ENCODE assay signal across 10 cellular contexts in genomic region chr3:187975571-187976360, GRCh38.
DNase-seq lines count a peak whose midpoint lies in the region; FAIRE-seq and TF ChIP-seq lines count a peak whose summit lies in the region.
"Had no signal": no experiment of that assay in that cellular context is flagged by ENCODE, and none has a peak within 500 bp of the region (broad histone marks: within the 10 kb centered on the region; RNA-seq: fewer than 3 reads in every experiment).

No MANE protein-coding gene starts in this region.

- no peak for FAIRE-seq in kidney (lab: Jason Lieb, UNC)

- intact Hi-C loops in kidney (cut with DNase I), result no loop called here
- intact Hi-C loops in tibial artery (cut with DNase I; ENCODE audit: low total_unique reads), result no loop called here

- peak; percentile 31 for DNase-seq in stimulated activated CD4-positive, alpha-beta T cell treated with anti-CD3 and anti-CD28 coated beads, Interleukin-15, amount 100 ng/mL, for 24 hours
- DNase-seq in stimulated activated CD4-positive, alpha-beta T cell treated with anti-CD3 and anti-CD28 coated beads, Interleukin-12 subunit alpha, Interleukin-12 subunit beta, amount 100 ng/mL, for 4 hours, result no peak
- no peak for DNase-seq in activated CD4-positive, alpha-beta memory T cell treated with anti-CD3 and anti-CD28 coated beads, Interleukin-2, amount 10 ng/mL, durations not matched to agents 7 days and 5 days
- peak; percentile 79 for DNase-seq in kidney
- DNase-seq in tibial artery, result peak; percentile 54 to 75
- DNase-seq in NK-92 treated with Interleukin-12 subunit alpha and Interleukin-12 subunit beta, amount 100 ng/mL, for 24 hours (lab: John Stamatoyannopoulos, UW), result no peak
- no peak for DNase-seq in NCI-H526 treated with DMSO at 0.1 percent for 48 hours (lab: John Stamatoyannopoulos, UW)
- DNase-seq in cerebellar cortex (ENCODE audit: low spot score), result no peak
- DNase-seq: C1 segment of cervical spinal cord had no signal

- peak overlapping the region; percentile 37 for H3K4me3 Mint-ChIP-seq in activated CD4-positive, alpha-beta memory T cell treated with anti-CD3 and anti-CD28 coated beads, Interleukin-2, amount 10 ng/mL, durations not matched to agents 7 days and 5 days

- CTCF ChIA-PET in activated CD4-positive, alpha-beta memory T cell treated with anti-CD3 and anti-CD28 coated beads, Interleukin-2, amount 10 ng/mL, durations not matched to agents 7 days and 5 days (lab: Charles Lee), result interaction anchor here (0.6 to 4.2 kb wide), 17 partner anchors 9 to 236 kb away, joined by 3 to 42 read pairs (median 5); partner anchors contain the start of genes BCL6 and LPP

- H3K27me3 Mint-ChIP-seq in activated CD4-positive, alpha-beta memory T cell treated with anti-CD3 and anti-CD28 coated beads, Interleukin-2, amount 10 ng/mL, durations not matched to agents 7 days and 5 days, result no peaks in the 10 kb centered on the region

- peaks cover 73% of the 10 kb centered on the region for H3K4me1 Mint-ChIP-seq in activated CD4-positive, alpha-beta memory T cell treated with anti-CD3 and anti-CD28 coated beads, Interleukin-2, amount 10 ng/mL, durations not matched to agents 7 days and 5 days

- peaks cover 13% of the 10 kb centered on the region for H3K36me3 Mint-ChIP-seq in activated CD4-positive, alpha-beta memory T cell treated with anti-CD3 and anti-CD28 coated beads, Interleukin-2, amount 10 ng/mL, durations not matched to agents 7 days and 5 days (ENCODE audit: low read depth)

- H3K4me1 ChIP-seq in kidney (ENCODE audit: control insufficient read depth in 1 of 2, insufficient read depth in 1 of 2, low read depth in 1 of 2, low read length in 2 of 2), result peaks cover 0 to 6% of the 10 kb centered on the region in 2 donors
- no peaks in the 10 kb centered on the region for H3K4me1 ChIP-seq in tibial artery

- POLR2A ChIA-PET in activated CD4-positive, alpha-beta memory T cell treated with anti-CD3 and anti-CD28 coated beads, Interleukin-2, amount 10 ng/mL, durations not matched to agents 7 days and 5 days (lab: Charles Lee), result interaction anchor here (0.9 to 5.2 kb wide), 17 partner anchors 8 to 348 kb away, joined by 3 to 56 read pairs (median 4); partner anchors contain the start of genes BCL6 and LPP

- H3K4me3 ChIP-seq in kidney (ENCODE audit: low read length in 2 of 2), result no peak overlapping the region
- no peak overlapping the region for H3K4me3 ChIP-seq in tibial artery
- H3K4me3 ChIP-seq: smooth muscle cell had no signal

- H3K27me3 ChIP-seq in tibial artery, result no peaks in the 10 kb centered on the region

- no peak for TF ChIP-seq CTCF in kidney (IDR thresholded peaks at IDR 0.05; ENCODE audit: borderline replicate concordance, extremely low read depth, insufficient read depth)
- TF ChIP-seq CTCF in tibial artery (IDR thresholded peaks at IDR 0.05), result no peak

- H3K9me3 ChIP-seq in kidney (ENCODE audit: control insufficient read depth in 1 of 2, low read length in 2 of 2) (no peaks in the 10 kb centered on the region), tibial artery (no peaks in the 10 kb centered on the region)

- no peak overlapping the region for H3K9ac ChIP-seq in kidney (ENCODE audit: low read length in 2 of 2)

- no peak overlapping the region for H3K27ac ChIP-seq in kidney (ENCODE audit: low read depth in 2 of 2, low read length in 2 of 2)
- H3K27ac ChIP-seq in tibial artery, result no peak overlapping the region

- H3K36me3 ChIP-seq in kidney (ENCODE audit: control insufficient read depth in 1 of 2, insufficient read depth in 2 of 2, low read length in 2 of 2) (no peaks in the 10 kb centered on the region), tibial artery (no peaks in the 10 kb centered on the region)

- H3K27ac Mint-ChIP-seq in activated CD4-positive, alpha-beta memory T cell treated with anti-CD3 and anti-CD28 coated beads, Interleukin-2, amount 10 ng/mL, durations not matched to agents 7 days and 5 days, result peak overlapping the region; percentile 87

- peaks cover 8% of the 10 kb centered on the region for H3K9me3 Mint-ChIP-seq in activated CD4-positive, alpha-beta memory T cell treated with anti-CD3 and anti-CD28 coated beads, Interleukin-2, amount 10 ng/mL, durations not matched to agents 7 days and 5 days

Comparison
In these comparisons a context has a peak if more than half of its experiments do, and no peak if none do; other contexts are left out.
1. DNase-seq: peak in stimulated activated CD4-positive, alpha-beta T cell treated with anti-CD3 and anti-CD28 coated beads, Interleukin-15, amount 100 ng/mL, for 24 hours (single experiment), kidney (single experiment) and tibial artery (2 of 2); none in stimulated activated CD4-positive, alpha-beta T cell treated with anti-CD3 and anti-CD28 coated beads, Interleukin-12 subunit alpha, Interleukin-12 subunit beta, amount 100 ng/mL, for 4 hours (single experiment), activated CD4-positive, alpha-beta memory T cell treated with anti-CD3 and anti-CD28 coated beads, Interleukin-2, amount 10 ng/mL, durations not matched to agents 7 days and 5 days (single experiment), NK-92 treated with Interleukin-12 subunit alpha and Interleukin-12 subunit beta, amount 100 ng/mL, for 24 hours (single experiment), NCI-H526 treated with DMSO at 0.1 percent for 48 hours (single experiment) and cerebellar cortex (single experiment).